1 cellular context compared by ENCODE assay signal in genomic region chr14:24317141-24317927, GRCh38.
TF ChIP-seq lines count a peak whose summit lies in the region.

No MANE protein-coding gene starts in this region.

TF ChIP-seq in HepG2, 621 proteins besides CTCF, POLR2A, EP300 and RAD21 (continued from another document and continues in another):
- TF ChIP-seq KDM3A (CRISPR knock-in tag; IDR thresholded peaks at IDR 0.05; ENCODE audit: low read depth) (no peak), ZBTB7B (CRISPR knock-in tag; IDR thresholded peaks at IDR 0.05) (no peak), ZFP90 (CRISPR knock-in tag; IDR thresholded peaks at IDR 0.05; ENCODE audit: borderline replicate concordance) (no peak), BCL3 (CRISPR knock-in tag; IDR thresholded peaks at IDR 0.05) (no peak), DDIT3 (CRISPR knock-in tag; IDR thresholded peaks at IDR 0.05) (no peak), ZNF431 (CRISPR knock-in tag; IDR thresholded peaks at IDR 0.05; ENCODE audit: borderline replicate concordance, low read depth) (no peak), ZNF260 (CRISPR knock-in tag; IDR thresholded peaks at IDR 0.05; ENCODE audit: borderline replicate concordance, low read depth) (no peak), ZNF749 (CRISPR knock-in tag; IDR thresholded peaks at IDR 0.05; ENCODE audit: borderline replicate concordance) (no peak), NAIF1 (CRISPR knock-in tag; IDR thresholded peaks at IDR 0.05; ENCODE audit: borderline replicate concordance) (no peak), ZNF281 (CRISPR knock-in tag; IDR thresholded peaks at IDR 0.05; ENCODE audit: borderline replicate concordance) (no peak), GABPB1 (CRISPR knock-in tag; IDR thresholded peaks at IDR 0.05) (no peak), BCL6 (CRISPR knock-in tag; IDR thresholded peaks at IDR 0.05) (peak; percentile 53), MYNN (CRISPR knock-in tag; IDR thresholded peaks at IDR 0.05; ENCODE audit: low read depth) (no peak), SIN3A (IDR thresholded peaks at IDR 0.05; ENCODE audit: borderline replicate concordance, low read depth, low read length) (0 out of 2 replicates have a peak, but pooled peaks have one; percentile 21), ZNF33A (CRISPR knock-in tag; IDR thresholded peaks at IDR 0.05; ENCODE audit: borderline replicate concordance) (no peak), HNF4G (IDR thresholded peaks at IDR 0.05; ENCODE audit: borderline replicate concordance, low read depth, low read length) (no peak), HNF4G (CRISPR knock-in tag; IDR thresholded peaks at IDR 0.05; ENCODE audit: borderline replicate concordance, low read depth) (no peak), SKI (IDR thresholded peaks at IDR 0.05; ENCODE audit: partially characterized antibody) (no peak), ZNF562 (CRISPR knock-in tag; IDR thresholded peaks at IDR 0.05; ENCODE audit: borderline replicate concordance) (no peak), ONECUT2 (CRISPR knock-in tag; IDR thresholded peaks at IDR 0.05) (no peak), ERF (CRISPR knock-in tag; IDR thresholded peaks at IDR 0.05) (no peak), CENPBD1 (CRISPR knock-in tag; IDR thresholded peaks at IDR 0.05; ENCODE audit: borderline replicate concordance, low read depth) (no peak), KDM6A (CRISPR knock-in tag; IDR thresholded peaks at IDR 0.05; ENCODE audit: low read depth) (no peak), MTA1 (CRISPR knock-in tag; IDR thresholded peaks at IDR 0.05; ENCODE audit: borderline replicate concordance) (no peak), REST (IDR thresholded peaks at IDR 0.05; ENCODE audit: borderline replicate concordance in 1 of 2, low read depth in 1 of 2, low read length in 2 of 2) (no peak), PPARG (CRISPR knock-in tag; conservative IDR thresholded peaks at IDR 0.05) (no peak), ZNF101 (CRISPR knock-in tag; IDR thresholded peaks at IDR 0.05; ENCODE audit: borderline replicate concordance, low read depth) (no peak), RBFOX2 (IDR thresholded peaks at IDR 0.05; ENCODE audit: low read depth, low read length) (no peak), PHF8 (CRISPR knock-in tag; IDR thresholded peaks at IDR 0.05) (no peak), BORCS8-MEF2B (CRISPR knock-in tag; IDR thresholded peaks at IDR 0.05) (no peak), NRL (CRISPR knock-in tag; IDR thresholded peaks at IDR 0.05; ENCODE audit: borderline replicate concordance) (no peak), TARDBP (CRISPR knock-in tag; IDR thresholded peaks at IDR 0.05) (no peak), FOSL2 (CRISPR knock-in tag; IDR thresholded peaks at IDR 0.05) (peak; percentile 65; the same call in 1 of the 2 replicates), THAP7 (CRISPR knock-in tag; IDR thresholded peaks at IDR 0.05) (no peak), ZNF557 (CRISPR knock-in tag; IDR thresholded peaks at IDR 0.05) (no peak), ZNF777 (CRISPR knock-in tag; IDR thresholded peaks at IDR 0.05) (no peak), E2F1 (CRISPR knock-in tag; IDR thresholded peaks at IDR 0.05) (no peak), ZBTB8A (CRISPR knock-in tag; IDR thresholded peaks at IDR 0.05; ENCODE audit: borderline replicate concordance, low read depth) (no peak), NFRKB (IDR thresholded peaks at IDR 0.05) (no peak), CSRNP2 (CRISPR knock-in tag; conservative IDR thresholded peaks at IDR 0.05; ENCODE audit: low read depth) (no peak), RELA (CRISPR knock-in tag; IDR thresholded peaks at IDR 0.05) (no peak), FOXP4 (CRISPR knock-in tag; IDR thresholded peaks at IDR 0.05) (no peak), MIER3 (CRISPR knock-in tag; IDR thresholded peaks at IDR 0.05; ENCODE audit: borderline replicate concordance) (0 out of 2 replicates have a peak, but pooled peaks have one; percentile 21), ZBTB38 (CRISPR knock-in tag; IDR thresholded peaks at IDR 0.05) (no peak), DMAP1 (CRISPR knock-in tag; IDR thresholded peaks at IDR 0.05) (no peak), ZNF687 (CRISPR knock-in tag; IDR thresholded peaks at IDR 0.05) (no peak), ZNF160 (CRISPR knock-in tag; IDR thresholded peaks at IDR 0.05) (no peak), RAD51 (IDR thresholded peaks at IDR 0.05; ENCODE audit: borderline replicate concordance) (no peak)
